In the genomic region with DNA sequence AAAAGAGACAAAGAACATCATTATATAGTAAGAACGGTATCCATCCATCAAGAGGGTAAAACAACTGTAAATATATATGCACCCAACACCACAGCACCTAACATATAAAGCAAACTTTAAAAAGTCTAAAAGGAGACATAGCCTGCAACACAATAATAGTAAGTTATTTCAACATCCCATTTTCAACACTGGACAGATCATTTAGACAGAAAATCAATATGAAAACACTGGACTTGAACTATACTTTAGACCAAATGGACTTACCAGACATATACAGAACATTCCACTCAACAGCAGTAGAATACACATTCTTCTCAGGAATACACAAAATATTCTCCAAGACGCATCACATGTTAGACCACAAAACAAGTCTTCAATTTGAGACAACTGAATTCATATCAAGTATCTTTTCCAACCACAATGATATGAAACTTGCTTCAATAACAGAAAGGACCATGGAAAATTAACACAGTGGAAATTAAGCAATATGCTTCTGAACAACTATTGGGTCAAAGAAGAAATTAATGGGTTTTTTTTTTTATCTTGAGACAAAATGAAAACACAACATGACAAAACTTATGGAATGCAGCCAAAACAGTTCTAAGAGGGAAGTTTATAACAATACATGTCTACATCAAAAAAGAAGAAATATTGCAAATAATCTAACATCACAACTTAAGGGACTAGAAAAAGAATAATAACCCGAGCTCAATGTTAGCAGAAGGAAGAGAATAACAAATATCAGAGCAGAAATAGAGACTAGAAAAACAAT, we compare ENCODE assay signal across 19 cellular contexts. TPM values are rescaled to one million over a fixed set of nuclear protein-coding genes. Genes with fewer than 3 reads are reported as not detected.
DNase-seq lines count a peak whose midpoint lies in the region; ATAC-seq and TF ChIP-seq lines count a peak whose summit lies in the region.
"Had no signal": no experiment of that assay in that cellular context is flagged by ENCODE, and none has a peak within 500 bp of the region (broad histone marks: within the 10 kb centered on the region; RNA-seq: fewer than 3 reads in every experiment).

No MANE protein-coding gene starts in this region.

- H3K4me3 ChIP-seq in fibroblast of pulmonary artery (replicated peaks; ENCODE audit: low read depth, low read length), result no peak overlapping the region
- no peak overlapping the region for H3K4me3 ChIP-seq in skeletal muscle satellite cell (ENCODE audit: low read length)
- H3K4me3 ChIP-seq: mucosa of descending colon, suprapubic skin had no signal

- H3K4me3 Mint-ChIP-seq in activated CD4-positive, alpha-beta T cell treated with anti-CD3 and anti-CD28 coated beads for 36 hours, result no peak overlapping the region
- no peak overlapping the region for H3K4me3 Mint-ChIP-seq in activated CD4-positive, alpha-beta T cell treated with anti-CD3 and anti-CD28 coated beads, Interleukin-2, amount 10 ng/mL, durations not matched to agents 7 days and 5 days
- no peak overlapping the region for H3K4me3 Mint-ChIP-seq in activated naive CD8-positive, alpha-beta T cell
- H3K4me3 Mint-ChIP-seq: CD14-positive monocyte had no signal

- POLR2A ChIA-PET in activated CD4-positive, alpha-beta T cell treated with anti-CD3 and anti-CD28 coated beads for 36 hours (lab: Charles Lee), result no interaction called here
- POLR2A ChIA-PET in activated CD4-positive, alpha-beta T cell treated with anti-CD3 and anti-CD28 coated beads, Interleukin-2, amount 10 ng/mL, durations not matched to agents 7 days and 5 days (lab: Charles Lee), result no interaction called here

- peak overlapping the region; percentile 33 for H3K4me2 ChIP-seq in skeletal muscle satellite cell (ENCODE audit: low read length)

- peaks cover 10% of the 10 kb centered on the region for H3K9me3 Mint-ChIP-seq in activated CD4-positive, alpha-beta T cell treated with anti-CD3 and anti-CD28 coated beads for 36 hours (ENCODE audit: low read depth)
- H3K9me3 Mint-ChIP-seq in activated CD4-positive, alpha-beta T cell treated with anti-CD3 and anti-CD28 coated beads, Interleukin-2, amount 10 ng/mL, durations not matched to agents 7 days and 5 days, result peaks cover 17% of the 10 kb centered on the region
- peaks cover 20% of the 10 kb centered on the region for H3K9me3 Mint-ChIP-seq in activated naive CD8-positive, alpha-beta T cell (ENCODE audit: low read depth)

- no peaks in the 10 kb centered on the region for H3K27me3 ChIP-seq in skeletal muscle satellite cell (ENCODE audit: control insufficient read depth, insufficient read depth, low read length)
- H3K27me3 ChIP-seq: suprapubic skin had no signal

- no peaks in the 10 kb centered on the region for H3K27me3 Mint-ChIP-seq in activated CD4-positive, alpha-beta T cell treated with anti-CD3 and anti-CD28 coated beads for 36 hours
- H3K27me3 Mint-ChIP-seq in activated CD4-positive, alpha-beta T cell treated with anti-CD3 and anti-CD28 coated beads, Interleukin-2, amount 10 ng/mL, durations not matched to agents 7 days and 5 days, result no peaks in the 10 kb centered on the region
- no peaks in the 10 kb centered on the region for H3K27me3 Mint-ChIP-seq in activated naive CD8-positive, alpha-beta T cell

- no peaks in the 10 kb centered on the region for H3K9me3 ChIP-seq in skeletal muscle satellite cell (replicated peaks; ENCODE audit: low read length)
- H3K9me3 ChIP-seq: mucosa of descending colon, suprapubic skin had no signal

- no peaks in the 10 kb centered on the region for H3K36me3 ChIP-seq in skeletal muscle satellite cell (ENCODE audit: insufficient read depth, low read length)
- H3K36me3 ChIP-seq: suprapubic skin had no signal

- CTCF ChIA-PET in activated CD4-positive, alpha-beta T cell treated with anti-CD3 and anti-CD28 coated beads for 36 hours (lab: Charles Lee), result interaction anchor here (0.7 kb wide), 1 partner anchor 23 kb away, joined by 3 read pairs; no protein-coding TSS in a partner anchor
- CTCF ChIA-PET in activated CD4-positive, alpha-beta T cell treated with anti-CD3 and anti-CD28 coated beads, Interleukin-2, amount 10 ng/mL, durations not matched to agents 7 days and 5 days (lab: Charles Lee), result interaction anchor here (0.6 to 1.1 kb wide), 2 partner anchors 24 to 68 kb away, joined by 3 to 4 read pairs; no protein-coding TSS in a partner anchor

- DNase-seq in activated CD4-positive, alpha-beta T cell treated with anti-CD3 and anti-CD28 coated beads for 36 hours, result no peak
- DNase-seq in activated CD4-positive, alpha-beta T cell treated with anti-CD3 and anti-CD28 coated beads, Interleukin-2, amount 10 ng/mL, durations not matched to agents 7 days and 5 days, result no peak
- DNase-seq in fibroblast of pulmonary artery (ENCODE audit: low read depth), result peak; percentile 84
- no peak for DNase-seq in omental fat pad (ENCODE audit: low spot score)
- DNase-seq in superior temporal gyrus (ENCODE audit: extremely low spot score), result no peak
- DNase-seq: 8988T; activated CD8-positive, alpha-beta memory T cell treated with anti-CD3 and anti-CD28 coated beads for 24 hours; activated naive CD4-positive, alpha-beta T cell treated with Interleukin-2 at 50 U/mL for 16 hours; DMS79 treated with DMSO at 0.1 percent for 48 hours; head of caudate nucleus; mucosa of descending colon; NCI-H1436 treated with DMSO at 0.1 percent for 48 hours; T1000 had no signal

- TF ChIP-seq CTCF in fibroblast of pulmonary artery (IDR thresholded peaks at IDR 0.05; ENCODE audit: low read length, missing control alignments) (no peak), omental fat pad (IDR thresholded peaks at IDR 0.05) (no peak)

- no peak overlapping the region for H3K27ac Mint-ChIP-seq in activated CD4-positive, alpha-beta T cell treated with anti-CD3 and anti-CD28 coated beads for 36 hours
- no peak overlapping the region for H3K27ac Mint-ChIP-seq in activated CD4-positive, alpha-beta T cell treated with anti-CD3 and anti-CD28 coated beads, Interleukin-2, amount 10 ng/mL, durations not matched to agents 7 days and 5 days
- peak overlapping the region; percentile 42 for H3K27ac Mint-ChIP-seq in activated naive CD8-positive, alpha-beta T cell
- H3K27ac Mint-ChIP-seq: CD14-positive monocyte had no signal

- peaks cover 30% of the 10 kb centered on the region for H3K4me1 Mint-ChIP-seq in activated CD4-positive, alpha-beta T cell treated with anti-CD3 and anti-CD28 coated beads for 36 hours
- H3K4me1 Mint-ChIP-seq in activated CD4-positive, alpha-beta T cell treated with anti-CD3 and anti-CD28 coated beads, Interleukin-2, amount 10 ng/mL, durations not matched to agents 7 days and 5 days, result peaks cover 11% of the 10 kb centered on the region
- peaks cover 52% of the 10 kb centered on the region for H3K4me1 Mint-ChIP-seq in activated naive CD8-positive, alpha-beta T cell (ENCODE audit: low read depth)

- no peak overlapping the region for H3K9ac ChIP-seq in skeletal muscle satellite cell (ENCODE audit: low read depth, low read length)
- H3K9ac ChIP-seq: parathyroid adenoma had no signal

- intact Hi-C loops in activated CD4-positive, alpha-beta T cell treated with anti-CD3 and anti-CD28 coated beads for 36 hours (cut with DNase I, micrococcal nuclease), result loop anchor here (1.0 to 2.0 kb wide), 2 partner anchors 23 to 26 kb away; no protein-coding TSS in a partner anchor

- peak; percentile 16 for ATAC-seq in activated CD4-positive, alpha-beta T cell treated with anti-CD3 and anti-CD28 coated beads for 36 hours
- ATAC-seq in omental fat pad (ENCODE audit: low FRiP score) (no peak), GM19397 (IDR thresholded peaks at IDR 0.05; ENCODE audit: unreplicated experiment) (no peak)
- ATAC-seq: mucosa of descending colon had no signal

- peaks cover 12% of the 10 kb centered on the region for H3K4me1 ChIP-seq in skeletal muscle satellite cell (ENCODE audit: control insufficient read depth, insufficient read depth, low read length)
- H3K4me1 ChIP-seq: suprapubic skin had no signal

- H3K36me3 Mint-ChIP-seq in activated CD4-positive, alpha-beta T cell treated with anti-CD3 and anti-CD28 coated beads for 36 hours (ENCODE audit: low read depth), result peaks cover 30% of the 10 kb centered on the region
- H3K36me3 Mint-ChIP-seq in activated CD4-positive, alpha-beta T cell treated with anti-CD3 and anti-CD28 coated beads, Interleukin-2, amount 10 ng/mL, durations not matched to agents 7 days and 5 days (ENCODE audit: low read depth), result peaks cover 42% of the 10 kb centered on the region
- peaks cover 30% of the 10 kb centered on the region for H3K36me3 Mint-ChIP-seq in activated naive CD8-positive, alpha-beta T cell

RNA-seq across cellular contexts. Expression of gene ASF1A, which starts 23.9 kb away (rescaled TPM):
- total RNA-seq in activated CD4-positive, alpha-beta T cell treated with anti-CD3 and anti-CD28 coated beads for 36 hours, result 10 to 100 TPM; 21.2 to 28.6 TPM
- total RNA-seq in activated CD4-positive, alpha-beta T cell treated with anti-CD3 and anti-CD28 coated beads, Interleukin-2, amount 10 ng/mL, durations not matched to agents 7 days and 5 days, result 10 to 100 TPM; 38.6 to 40.5 TPM
- 14.2 TPM in 2 replicates for total RNA-seq in skeletal muscle satellite cell (2012; rRNA removed)
- total RNA-seq in omental fat pad, result 1 to 10 TPM; 4.3 to 9.3 (median 5.7) TPM
